21 cellular contexts compared by ENCODE assay signal in genomic region chr3:16383864-16384263, GRCh38.
"Had no signal": no experiment of that assay in that cellular context is flagged by ENCODE, and none has a peak within 500 bp of the region (broad histone marks: within the 10 kb centered on the region; RNA-seq: fewer than 3 reads in every experiment).

No MANE protein-coding gene starts in this region.

- H3K36me3 Mint-ChIP-seq: type B pancreatic cell had no signal

- H2AFZ ChIP-seq: parathyroid adenoma had no signal

- H3K27me3 ChIP-seq: dorsolateral prefrontal cortex, right lobe of liver, testis, tibial artery had no signal

- H3K9me3 ChIP-seq: lower lobe of right lung, right lobe of liver, testis, tibial artery had no signal

- H3K27ac ChIP-seq: lower lobe of right lung, parathyroid adenoma, right lobe of liver, testis, tibial artery had no signal

- H3K4me1 ChIP-seq: parathyroid adenoma, right lobe of liver, testis had no signal

- H3K27me3 Mint-ChIP-seq: naive thymus-derived CD8-positive, alpha-beta T cell; stimulated activated memory B cell treated with anti-CD40 and anti-IgM and Interleukin-4, amounts not matched to agents 10 μg/mL and 1 μg/mL and 100 μg/mL, for 72 hours; type B pancreatic cell had no signal

- H3K27ac Mint-ChIP-seq: progenitor cell of endocrine pancreas, type B pancreatic cell had no signal

- FAIRE-seq: frontal cortex, keratinocyte, small intestine had no signal

- H3K4me3 ChIP-seq: dorsolateral prefrontal cortex, lower lobe of right lung, right lobe of liver, testis, tibial artery had no signal

- DNase-seq: dorsolateral prefrontal cortex; effector CD4-positive, alpha-beta T cell; head of caudate nucleus; left ventricle myocardium superior; lower lobe of right lung; naive thymus-derived CD8-positive, alpha-beta T cell; right lobe of liver; small intestine; stimulated activated CD4-positive, alpha-beta T cell treated with anti-CD3 and anti-CD28 coated beads, Interleukin-15, amount 100 ng/mL, for 24 hours; stimulated activated CD4-positive, alpha-beta T cell treated with anti-CD3 and anti-CD28 coated beads, Interleukin-4, amount 100 ng/mL, for 1 hour; stimulated activated naive CD8-positive, alpha-beta T cell treated with anti-CD3 and anti-CD28 coated beads, Interleukin-15, Interleukin-2, amounts not matched to agents 100 U/mL and 50 U/mL, for 24 hours; substantia nigra; testis; tibial artery had no signal

- H3K79me2 ChIP-seq: parathyroid adenoma had no signal

- H3K36me3 ChIP-seq: lower lobe of right lung, right lobe of liver, tibial artery had no signal

- H3K9ac ChIP-seq: parathyroid adenoma had no signal

- H3K4me3 Mint-ChIP-seq: neural crest cell; stimulated activated memory B cell treated with anti-CD40 and anti-IgM and Interleukin-4, amounts not matched to agents 10 μg/mL and 1 μg/mL and 100 μg/mL, for 72 hours; type B pancreatic cell had no signal

- ATAC-seq: left ventricle myocardium superior; lower lobe of right lung; naive thymus-derived CD8-positive, alpha-beta T cell; right lobe of liver; stimulated activated memory B cell treated with anti-CD40 and anti-IgM and Interleukin-4, amounts not matched to agents 10 μg/mL and 1 μg/mL and 100 μg/mL, for 72 hours; stimulated activated naive CD8-positive, alpha-beta T cell treated with anti-CD3 and anti-CD28 coated beads, Interleukin-15, Interleukin-2, amounts not matched to agents 100 U/mL and 50 U/mL, for 24 hours had no signal

- H3K9me3 Mint-ChIP-seq: naive thymus-derived CD8-positive, alpha-beta T cell; neural crest cell; type B pancreatic cell had no signal

- H3K4me1 Mint-ChIP-seq: neural crest cell had no signal
